ENCODE assay signal across 8 cellular contexts in the genomic region with DNA sequence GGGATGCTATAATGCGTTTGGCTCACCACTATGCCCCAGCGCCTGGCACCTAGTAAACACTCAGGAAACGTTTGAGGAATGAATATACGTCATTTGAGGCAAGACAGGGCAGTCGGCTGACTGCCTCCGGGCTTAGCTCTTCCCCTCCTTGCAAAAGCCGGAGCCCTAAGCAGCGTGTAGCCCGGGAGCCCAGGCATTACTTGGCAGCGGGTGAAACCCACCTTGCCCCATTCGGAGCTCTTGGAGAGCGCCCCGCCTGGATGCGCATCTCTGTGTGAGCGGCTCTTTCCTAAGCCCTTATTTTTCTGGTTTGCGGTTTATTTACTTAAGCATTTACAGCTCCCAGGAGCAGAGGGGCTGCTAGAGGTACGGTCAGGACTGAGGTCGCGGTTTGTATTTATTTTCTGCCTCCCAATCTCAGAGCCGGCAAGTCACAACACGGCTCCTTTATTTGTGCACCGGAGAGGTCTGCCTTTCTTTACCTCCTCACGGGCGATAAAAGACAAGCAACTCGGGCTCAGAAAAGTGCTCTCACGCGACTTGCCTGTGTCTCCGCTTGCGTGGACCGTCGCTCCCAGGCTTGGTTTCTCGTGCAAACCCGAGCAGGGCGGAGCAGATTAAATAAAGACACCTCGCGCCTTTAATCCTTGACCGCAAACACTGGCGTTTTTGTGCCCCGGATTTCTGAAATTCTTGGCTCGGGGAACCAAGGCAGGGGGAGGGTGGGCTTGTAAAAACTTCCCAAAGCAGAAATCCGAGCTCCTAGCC. TPM values are rescaled to one million over a fixed set of nuclear protein-coding genes. Genes with fewer than 3 reads are reported as not detected.
DNase-seq lines count a peak whose midpoint lies in the region; ATAC-seq and TF ChIP-seq lines count a peak whose summit lies in the region.

No MANE protein-coding gene starts in this region.

- H3K4me1 ChIP-seq in A673 (ENCODE audit: insufficient read depth, low read length, poor library complexity, severe bottlenecking): peaks cover 3% of the 10 kb centered on the region

- POLR2A ChIA-PET in A673 (lab: Charles Lee; ENCODE audit: low non-redundant PET): interaction anchor here (0.5 to 0.6 kb wide), 3 partner anchors 24 to 138 kb away, joined by 3 to 6 read pairs (median 4); no protein-coding TSS in a partner anchor

- DNase-seq in A673 (ENCODE audit: low spot score): peak; percentile 56
- DNase-seq in NCI-H1048 (lab: John Stamatoyannopoulos, UW): peak; percentile 42
- DNase-seq in activated CD4-positive, CD25-positive, alpha-beta regulatory T cell treated with anti-CD3 and anti-CD28 coated beads, Interleukin-2, amount 50 U/mL, for 72 hours: peak; percentile 49
- peak; percentile 84 for DNase-seq in left kidney (ENCODE audit: low read depth, low spot score)
- peak; percentile 42 for DNase-seq in stimulated activated CD4-positive, alpha-beta T cell treated with anti-CD3 and anti-CD28 coated beads, Interleukin-1b, Interleukin-23, amount 100 ng/mL, for 48 hours

- no peaks in the 10 kb centered on the region for H3K36me3 ChIP-seq in A673 (ENCODE audit: insufficient read depth, low read length, poor library complexity, severe bottlenecking)

- CTCF ChIA-PET in A673 (lab: Charles Lee): interaction anchor here (1.2 kb wide), 1 partner anchor 142 kb away, joined by 13 read pairs; no protein-coding TSS in a partner anchor

- H3K9me3 ChIP-seq in A673 (ENCODE audit: low read depth, low read length, poor library complexity, severe bottlenecking): no peaks in the 10 kb centered on the region

- peak overlapping the region; percentile 66 for H3K4me3 ChIP-seq in A673 (ENCODE audit: low read depth, low read length, poor library complexity, severe bottlenecking)

- H3K27ac ChIP-seq in A673 (ENCODE audit: low read depth, low read length, poor library complexity, severe bottlenecking): peak overlapping the region; percentile 53
- peak overlapping the region; percentile 72 for H3K27ac ChIP-seq in cingulate gyrus (ENCODE audit: low read depth, low read length)

- peak; percentile 12; the same call in 1 of the 2 replicates for TF ChIP-seq CTCF in A673 (conservative IDR thresholded peaks at IDR 0.05; ENCODE audit: low read depth, low read length)

- ATAC-seq in GM18907 (IDR thresholded peaks at IDR 0.05; ENCODE audit: unreplicated experiment) (peak; percentile 20), HG02798 (IDR thresholded peaks at IDR 0.05; ENCODE audit: poor library complexity, unreplicated experiment) (no peak)

- BruUV-seq in A673 (replicated peaks; lab: Mats Ljungman, UMichigan): no TSS peak

- H3K27me3 ChIP-seq in A673 (replicated peaks; ENCODE audit: insufficient read depth, low read depth, low read length, poor library complexity): peaks cover 31% of the 10 kb centered on the region

- intact Hi-C loops in A673 (cut with micrococcal nuclease; ENCODE audit: unreplicated experiment): loop anchor here (5.0 kb wide), 1 partner anchor 140 kb away; no protein-coding TSS in a partner anchor

RNA-seq across cellular contexts. Expression of gene ITPR1, which starts 0.7 kb away (rescaled TPM):
- total RNA-seq in A673 (2021): 8.0 and 8.6 TPM in 2 replicates

RNA-seq across cellular contexts. Expression of gene SUMF1, which starts 25.4 kb away (rescaled TPM):
- total RNA-seq in A673 (2021): 7.3 and 7.8 TPM in 2 replicates
